Comparison of ENCODE assay signal across 12 cellular contexts in genomic region chr12:123114305-123115083, GRCh38. TPM values are rescaled to one million over a fixed set of nuclear protein-coding genes. Genes with fewer than 3 reads are reported as not detected.
DNase-seq lines count a peak whose midpoint lies in the region; ATAC-seq and TF ChIP-seq lines count a peak whose summit lies in the region.
"Had no signal": no experiment of that assay in that cellular context is flagged by ENCODE, and none has a peak within 500 bp of the region (broad histone marks: within the 10 kb centered on the region; RNA-seq: fewer than 3 reads in every experiment).

No MANE protein-coding gene starts in this region.

- peaks cover 69% of the 10 kb centered on the region for H3K4me1 Mint-ChIP-seq in CD4-positive, alpha-beta T cell (ENCODE audit: low read depth)

- peaks cover 7% of the 10 kb centered on the region for H3K36me3 Mint-ChIP-seq in CD4-positive, alpha-beta T cell (ENCODE audit: low read depth)

- H3K36me3 ChIP-seq in esophagus squamous epithelium: peaks cover 0 to 8% (median 0%) of the 10 kb centered on the region in 3 donors
- no peaks in the 10 kb centered on the region for H3K36me3 ChIP-seq in rectal smooth muscle tissue (ENCODE audit: control insufficient read depth, insufficient read depth, low read length)

- TF ChIP-seq CTCF in CD4-positive, alpha-beta T cell (IDR thresholded peaks at IDR 0.05): no peak
- no peak for TF ChIP-seq CTCF in esophagus squamous epithelium (IDR thresholded peaks at IDR 0.05)

- ATAC-seq in CD4-positive, alpha-beta T cell (ENCODE audit: poor library complexity): no peak
- no peak for ATAC-seq in HG03342 (IDR thresholded peaks at IDR 0.05; ENCODE audit: unreplicated experiment)

- no peak overlapping the region for H3K9ac ChIP-seq in rectal smooth muscle tissue (ENCODE audit: low read length)

- H3K4me3 ChIP-seq in esophagus squamous epithelium (no peak overlapping the region), rectal smooth muscle tissue (ENCODE audit: low read length) (peak overlapping the region; percentile 35)

- no peaks in the 10 kb centered on the region for H3K27me3 Mint-ChIP-seq in CD4-positive, alpha-beta T cell
- H3K27me3 Mint-ChIP-seq: activated naive CD8-positive, alpha-beta T cell treated with anti-CD3 and anti-CD28 coated beads, Interleukin-2, amount 10 ng/mL, durations not matched to agents 7 days and 5 days had no signal

- peaks cover 19 to 65% (median 32%) of the 10 kb centered on the region in 3 donors for H3K4me1 ChIP-seq in esophagus squamous epithelium
- peaks cover 51% of the 10 kb centered on the region for H3K4me1 ChIP-seq in rectal smooth muscle tissue (ENCODE audit: control insufficient read depth, insufficient read depth, low read length)

- H3K9me3 Mint-ChIP-seq in CD4-positive, alpha-beta T cell: no peaks in the 10 kb centered on the region
- H3K9me3 Mint-ChIP-seq: activated naive CD8-positive, alpha-beta T cell treated with anti-CD3 and anti-CD28 coated beads, Interleukin-2, amount 10 ng/mL, durations not matched to agents 7 days and 5 days had no signal

- CTCF ChIA-PET in CD4-positive, alpha-beta T cell (lab: Charles Lee): interaction anchor here (1.3 to 1.6 kb wide), 2 partner anchors 38 to 71 kb away, joined by 3 to 6 read pairs; no protein-coding TSS in a partner anchor

- H3K27ac ChIP-seq in CD4-positive, alpha-beta T cell (ENCODE audit: low read depth, low read length): peak overlapping the region; percentile 64
- H3K27ac ChIP-seq in esophagus squamous epithelium (peak overlapping the region; percentile 44 to 84 (median 78)), rectal smooth muscle tissue (ENCODE audit: low read depth, low read length) (peak overlapping the region; percentile 90)

- intact Hi-C loops in CD4-positive, alpha-beta T cell (cut with DNase I, micrococcal nuclease): loop anchor here in 1 of 2 experiments (5.0 kb wide), 1 partner anchor 33 kb away; no protein-coding TSS in a partner anchor
- intact Hi-C loops in esophagus squamous epithelium (cut with DNase I): no loop called here

- no peak for DNase-seq in CD4-positive, alpha-beta T cell
- DNase-seq in NCI-H69 (lab: John Stamatoyannopoulos, UW) (peak; percentile 31), esophagus squamous epithelium (lab: John Stamatoyannopoulos, UW) (no peak), islet precursor cell (no peak), HuH-7 (ENCODE audit: low spot score) (no peak), NCI-H226 (no peak)
- DNase-seq: activated CD4-positive, CD25-positive, alpha-beta regulatory T cell treated with anti-CD3 and anti-CD28 coated beads, Interleukin-2, amount 50 U/mL, for 72 hours; activated naive CD8-positive, alpha-beta T cell treated with anti-CD3 and anti-CD28 coated beads, Interleukin-2, amount 10 ng/mL, durations not matched to agents 7 days and 5 days; NCI-H510A treated with DMSO at 0.1 percent for 48 hours; SIG-M5 had no signal

- WGBS in esophagus squamous epithelium, 2 donors: 45 to 74% methylated on average over 9 to 10 of the region's 13 CpGs

- peak overlapping the region; percentile 99 for H3K27ac Mint-ChIP-seq in CD4-positive, alpha-beta T cell

- TF ChIP-seq POLR2A in esophagus squamous epithelium (IDR thresholded peaks at IDR 0.05): no peak

- no peaks in the 10 kb centered on the region for H3K27me3 ChIP-seq in CD4-positive, alpha-beta T cell (ENCODE audit: control insufficient read depth, insufficient read depth, low read length)
- H3K27me3 ChIP-seq in esophagus squamous epithelium: no peaks in the 10 kb centered on the region
- H3K27me3 ChIP-seq in rectal smooth muscle tissue (ENCODE audit: control insufficient read depth, insufficient read depth, low read length): no peaks in the 10 kb centered on the region

- peak overlapping the region; percentile 66 for H3K4me3 Mint-ChIP-seq in CD4-positive, alpha-beta T cell
- H3K4me3 Mint-ChIP-seq: activated naive CD8-positive, alpha-beta T cell treated with anti-CD3 and anti-CD28 coated beads, Interleukin-2, amount 10 ng/mL, durations not matched to agents 7 days and 5 days had no signal

- H3K9me3 ChIP-seq in CD4-positive, alpha-beta T cell (ENCODE audit: control insufficient read depth, low read length): no peaks in the 10 kb centered on the region
- H3K9me3 ChIP-seq in esophagus squamous epithelium: no peaks in the 10 kb centered on the region

- POLR2A ChIA-PET in CD4-positive, alpha-beta T cell (lab: Charles Lee): interaction anchor here (0.9 to 3.2 kb wide), 13 partner anchors 8 to 140 kb away, joined by 4 to 31 read pairs (median 7); partner anchors contain the start of genes MPHOSPH9, MTRFR, OGFOD2 and PITPNM2

RNA-seq across cellular contexts. Expression of gene PITPNM2, which starts 36.4 kb away (rescaled TPM):
- 10 to 100 TPM; 37.3 to 38.3 TPM for total RNA-seq in CD4-positive, alpha-beta T cell
- total RNA-seq in esophagus squamous epithelium: 1 to 10 TPM; 4.2 to 9.1 (median 8.2) TPM
